ENCODE assay signal across 19 cellular contexts in the genomic region with DNA sequence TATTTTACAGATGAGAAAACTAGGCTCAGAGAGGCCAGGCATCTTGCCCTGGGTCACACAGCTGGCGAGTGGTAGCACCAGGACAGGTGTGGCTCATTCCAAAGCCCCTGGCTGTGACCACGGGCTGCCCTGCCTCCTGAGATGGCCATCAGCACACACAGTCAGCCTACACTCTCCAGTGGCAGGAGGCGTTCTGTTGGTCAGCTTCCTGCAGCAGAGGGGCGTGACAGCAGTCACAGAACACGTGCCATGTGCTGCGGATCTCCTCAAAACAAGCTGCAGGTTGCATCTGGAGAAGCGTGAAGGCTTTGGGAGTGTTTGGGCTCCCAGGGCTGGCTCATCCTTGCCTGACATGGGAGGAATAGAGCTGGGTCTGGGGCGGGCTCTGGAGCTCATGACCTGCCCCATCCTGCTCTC.
"Had no signal": no experiment of that assay in that cellular context is flagged by ENCODE, and none has a peak within 500 bp of the region (broad histone marks: within the 10 kb centered on the region; RNA-seq: fewer than 3 reads in every experiment).

No MANE protein-coding gene starts in this region.

- DNase-seq: activated gamma-delta T cell treated with Interleukin-2 at 50 U/mL for 16 hours; activated T-cell treated with anti-CD3 and anti-CD28 coated beads, Interleukin-2, amount 50 U/mL, for 1 hour; anterior cingulate cortex; central memory CD4-positive, alpha-beta T cell; dermis blood vessel endothelial cell; effector CD8-positive, alpha-beta T cell; foreskin keratinocyte; immature natural killer cell; kidney glomerular epithelial cell; left ventricle myocardium inferior; midbrain; natural killer cell; sigmoid colon; stimulated activated CD4-positive, alpha-beta T cell treated with anti-CD3 and anti-CD28 coated beads, Interleukin-4, amount 100 ng/mL, for 24 hours; stimulated activated naive CD4-positive, alpha-beta T cell treated with Interleukin-2 at 50 U/mL for 16 hours; substantia nigra; T-cell had no signal

- H3K36me3 ChIP-seq: left ventricle myocardium inferior, neutrophil, sigmoid colon, tibial nerve had no signal

- H3K27me3 ChIP-seq: foreskin keratinocyte, sigmoid colon, tibial nerve had no signal

- H3K27ac ChIP-seq: left ventricle myocardium inferior, neutrophil had no signal

- H3K4me3 ChIP-seq: left ventricle myocardium inferior, sigmoid colon, tibial nerve had no signal

- H3K9me3 ChIP-seq: left ventricle myocardium inferior, neutrophil, sigmoid colon, tibial nerve had no signal
